In genomic region chr4:84565951-84566350, GRCh38 we compare ENCODE assay signal across 25 cellular contexts. TPM values are rescaled to one million over a fixed set of nuclear protein-coding genes. Genes with fewer than 3 reads are reported as not detected.
"Had no signal": no experiment of that assay in that cellular context is flagged by ENCODE, and none has a peak within 500 bp of the region (broad histone marks: within the 10 kb centered on the region; RNA-seq: fewer than 3 reads in every experiment).

No MANE protein-coding gene starts in this region.

- H3K27ac ChIP-seq: heart right ventricle, left ventricle myocardium inferior, lower lobe of right lung, spleen, testis, tibial nerve, upper lobe of right lung, vagina had no signal

- H3K4me3 ChIP-seq: heart right ventricle, left ventricle myocardium inferior, lower lobe of right lung, spleen, testis, tibial nerve, upper lobe of right lung, vagina had no signal

- H3K9me3 Mint-ChIP-seq: memory B cell; mesothelial cell of epicardium; neural crest cell; stimulated activated naive CD8-positive, alpha-beta T cell treated with anti-CD3 and anti-CD28 coated beads, Interleukin-15, amount 100 ng/mL, for 72 hours had no signal

- H3K9me3 ChIP-seq: heart right ventricle, left ventricle myocardium inferior, lower lobe of right lung, spleen, testis, tibial nerve, upper lobe of right lung, vagina had no signal

- H3K4me1 Mint-ChIP-seq: memory B cell; natural killer cell; neural crest cell; stimulated activated naive B cell treated with anti-CD40 and anti-IgM and Interleukin-4, amounts not matched to agents 10 μg/mL and 1 μg/mL and 100 μg/mL, for 72 hours; stimulated activated naive CD8-positive, alpha-beta T cell treated with anti-CD3 and anti-CD28 coated beads, Interleukin-15, amount 100 ng/mL, for 72 hours had no signal

- H3K27me3 ChIP-seq: testis, tibial nerve, upper lobe of right lung, vagina had no signal

- DNase-seq: effector CD8-positive, alpha-beta T cell; heart right ventricle; hypothalamus; kidney; left cardiac atrium; left ventricle myocardium inferior; lower lobe of right lung; natural killer cell; posterior cingulate gyrus; spleen; stimulated activated CD4-positive, alpha-beta T cell treated with anti-CD3 and anti-CD28 coated beads, Interleukin-15, amount 100 ng/mL, for 24 hours; stimulated activated CD4-positive, alpha-beta T cell treated with anti-CD3 and anti-CD28 coated beads, Interleukin-1b, Interleukin-23, amount 100 ng/mL, for 48 hours; stimulated activated CD4-positive, alpha-beta T cell treated with anti-CD3 and anti-CD28 coated beads, Interleukin-4, amount 100 ng/mL, for 4 hours; stimulated activated naive B cell treated with anti-CD40 and anti-IgM and Interleukin-4, amounts not matched to agents 10 μg/mL and 1 μg/mL and 100 μg/mL, for 72 hours; stimulated activated naive CD8-positive, alpha-beta T cell treated with anti-CD3 and anti-CD28 coated beads, Interleukin-15, amount 100 ng/mL, for 72 hours; testis; upper lobe of right lung had no signal

- H3K27ac Mint-ChIP-seq: memory B cell; mesothelial cell of epicardium; natural killer cell; stimulated activated naive B cell treated with anti-CD40 and anti-IgM and Interleukin-4, amounts not matched to agents 10 μg/mL and 1 μg/mL and 100 μg/mL, for 72 hours; stimulated activated naive CD8-positive, alpha-beta T cell treated with anti-CD3 and anti-CD28 coated beads, Interleukin-15, amount 100 ng/mL, for 72 hours had no signal

- H3K36me3 Mint-ChIP-seq: memory B cell; mesothelial cell of epicardium; natural killer cell; stimulated activated naive B cell treated with anti-CD40 and anti-IgM and Interleukin-4, amounts not matched to agents 10 μg/mL and 1 μg/mL and 100 μg/mL, for 72 hours had no signal

- H3K4me1 ChIP-seq: heart right ventricle, left ventricle myocardium inferior, lower lobe of right lung, spleen, testis, upper lobe of right lung, vagina had no signal

- H3K4me3 Mint-ChIP-seq: memory B cell; mesothelial cell of epicardium; natural killer cell; neural crest cell; stimulated activated naive B cell treated with anti-CD40 and anti-IgM and Interleukin-4, amounts not matched to agents 10 μg/mL and 1 μg/mL and 100 μg/mL, for 72 hours; stimulated activated naive CD8-positive, alpha-beta T cell treated with anti-CD3 and anti-CD28 coated beads, Interleukin-15, amount 100 ng/mL, for 72 hours had no signal

- H3K36me3 ChIP-seq: heart right ventricle, left ventricle myocardium inferior, lower lobe of right lung, spleen, tibial nerve, upper lobe of right lung, vagina had no signal

RNA-seq across cellular contexts. Expression of gene CDS1, which starts 17.0 kb away (rescaled TPM):
- total RNA-seq: dermis microvascular lymphatic vessel endothelial cell, osteocyte, pulmonary artery endothelial cell had no signal
